Comparison of ENCODE assay signal across 14 cellular contexts in genomic region chr11:70016666-70017347, GRCh38.
DNase-seq lines count a peak whose midpoint lies in the region; ATAC-seq and TF ChIP-seq lines count a peak whose summit lies in the region.
"Had no signal": no experiment of that assay in that cellular context is flagged by ENCODE, and none has a peak within 500 bp of the region (broad histone marks: within the 10 kb centered on the region; RNA-seq: fewer than 3 reads in every experiment).

No MANE protein-coding gene starts in this region.

- CTCF ChIA-PET in MCF 10A (lab: Yijun Ruan, JAX) = no interaction called here
- CTCF ChIA-PET in CD4-positive, alpha-beta memory T cell (lab: Charles Lee; ENCODE audit: partially characterized antibody) = no interaction called here

- no peak for TF ChIP-seq CTCF in AG10803 (conservative IDR thresholded peaks at IDR 0.05; ENCODE audit: low read length)
- no peak for TF ChIP-seq CTCF in MCF 10A (IDR thresholded peaks at IDR 0.05; ENCODE audit: unreplicated experiment)

- no peaks in the 10 kb centered on the region for H3K36me3 Mint-ChIP-seq in MCF 10A (ENCODE audit: insufficient read depth, unreplicated experiment)
- H3K36me3 Mint-ChIP-seq in CD4-positive, alpha-beta memory T cell = no peaks in the 10 kb centered on the region

- no peaks in the 10 kb centered on the region for H3K9me3 Mint-ChIP-seq in MCF 10A (ENCODE audit: unreplicated experiment)
- no peaks in the 10 kb centered on the region for H3K9me3 Mint-ChIP-seq in CD4-positive, alpha-beta memory T cell

- intact Hi-C loops in MCF 10A (cut with micrococcal nuclease) = no loop called here
- intact Hi-C loops in CD4-positive, alpha-beta memory T cell (cut with micrococcal nuclease) = no loop called here

- no peaks in the 10 kb centered on the region for H3K36me3 ChIP-seq in CD4-positive, alpha-beta memory T cell (ENCODE audit: insufficient read depth, low read length)
- H3K36me3 ChIP-seq: BE2C, upper lobe of right lung had no signal

- BruUV-seq in MCF 10A (replicated peaks; lab: Mats Ljungman, UMichigan) = no TSS peak

- POLR2A ChIA-PET in MCF 10A (lab: Yijun Ruan, JAX) = no interaction called here
- POLR2A ChIA-PET in CD4-positive, alpha-beta memory T cell (lab: Charles Lee; ENCODE audit: partially characterized antibody) = no interaction called here

- H3K4me3 Mint-ChIP-seq in MCF 10A (ENCODE audit: unreplicated experiment) = no peak overlapping the region
- no peak overlapping the region for H3K4me3 Mint-ChIP-seq in CD4-positive, alpha-beta memory T cell

- H3K4me3 ChIP-seq in AG10803 (ENCODE audit: low read length) = no peak overlapping the region
- no peak overlapping the region for H3K4me3 ChIP-seq in CD4-positive, alpha-beta memory T cell (ENCODE audit: low read length in 2 of 2)
- H3K4me3 ChIP-seq: upper lobe of right lung had no signal

- no peaks in the 10 kb centered on the region for H3K27me3 ChIP-seq in CD4-positive, alpha-beta memory T cell (ENCODE audit: insufficient read depth, low read length)
- H3K27me3 ChIP-seq: BE2C, upper lobe of right lung had no signal

- DNase-seq in AG10803 (ENCODE audit: low read depth) (peak; percentile 62), LoVo (ENCODE audit: low spot score) (peak; percentile 1), MCF 10A (ENCODE audit: unreplicated experiment) (peak; percentile 61), kidney tubule cell (ENCODE audit: low spot score) (peak; percentile 37), DMS153 (lab: John Stamatoyannopoulos, UW) (no peak)
- no peak for DNase-seq in CD4-positive, alpha-beta memory T cell
- DNase-seq: activated CD4-positive, alpha-beta T cell treated with anti-CD3 and anti-CD28 coated beads for 48 hours; activated effector memory CD4-positive, alpha-beta T cell treated with anti-CD3 and anti-CD28 coated beads, Interleukin-2, amount 50 U/mL, for 16 hours; BE2C; NCI-H1436; NK-92 treated with Interleukin-12 subunit alpha and Interleukin-12 subunit beta, amount 100 ng/mL, for 24 hours; upper lobe of right lung had no signal

- peaks cover 8% of the 10 kb centered on the region for H3K4me1 Mint-ChIP-seq in MCF 10A (ENCODE audit: insufficient read depth, unreplicated experiment)
- H3K4me1 Mint-ChIP-seq in CD4-positive, alpha-beta memory T cell = no peaks in the 10 kb centered on the region

- ATAC-seq in GM19324 (IDR thresholded peaks at IDR 0.05; ENCODE audit: low FRiP score, unreplicated experiment) (no peak), GM18909 (IDR thresholded peaks at IDR 0.05; ENCODE audit: poor library complexity, unreplicated experiment) (no peak)
- ATAC-seq: upper lobe of right lung had no signal

- H3K27ac ChIP-seq in CD4-positive, alpha-beta memory T cell (ENCODE audit: low read depth, low read length) = no peak overlapping the region
- H3K27ac ChIP-seq: upper lobe of right lung had no signal

- H3K27ac Mint-ChIP-seq in MCF 10A (ENCODE audit: low read depth, unreplicated experiment) = no peak overlapping the region
- peak overlapping the region in 1 of 7 donors; percentile 64 for H3K27ac Mint-ChIP-seq in CD4-positive, alpha-beta memory T cell

- no peaks in the 10 kb centered on the region for H3K27me3 Mint-ChIP-seq in MCF 10A (ENCODE audit: insufficient read depth, unreplicated experiment)
- peaks cover 5 to 12% of the 10 kb centered on the region in 2 donors for H3K27me3 Mint-ChIP-seq in CD4-positive, alpha-beta memory T cell

- H3K4me1 ChIP-seq in CD4-positive, alpha-beta memory T cell (ENCODE audit: insufficient read depth, low read length) = no peaks in the 10 kb centered on the region
- H3K4me1 ChIP-seq: BE2C had no signal

- H3K9me3 ChIP-seq in CD4-positive, alpha-beta memory T cell (ENCODE audit: control insufficient read depth in 1 of 2, low read length in 2 of 2) = no peaks in the 10 kb centered on the region
- H3K9me3 ChIP-seq: BE2C, upper lobe of right lung had no signal

Comparison
In these comparisons a context has a peak if more than half of its experiments do, and no peak if none do; other contexts are left out.
1. DNase-seq: peak in AG10803 (single experiment), LoVo (single experiment), MCF 10A (single experiment) and kidney tubule cell (single experiment); none in CD4-positive, alpha-beta memory T cell (0 of 5) and DMS153 (single experiment).